Comparison of ENCODE assay signal across 8 cellular contexts in the genomic region with DNA sequence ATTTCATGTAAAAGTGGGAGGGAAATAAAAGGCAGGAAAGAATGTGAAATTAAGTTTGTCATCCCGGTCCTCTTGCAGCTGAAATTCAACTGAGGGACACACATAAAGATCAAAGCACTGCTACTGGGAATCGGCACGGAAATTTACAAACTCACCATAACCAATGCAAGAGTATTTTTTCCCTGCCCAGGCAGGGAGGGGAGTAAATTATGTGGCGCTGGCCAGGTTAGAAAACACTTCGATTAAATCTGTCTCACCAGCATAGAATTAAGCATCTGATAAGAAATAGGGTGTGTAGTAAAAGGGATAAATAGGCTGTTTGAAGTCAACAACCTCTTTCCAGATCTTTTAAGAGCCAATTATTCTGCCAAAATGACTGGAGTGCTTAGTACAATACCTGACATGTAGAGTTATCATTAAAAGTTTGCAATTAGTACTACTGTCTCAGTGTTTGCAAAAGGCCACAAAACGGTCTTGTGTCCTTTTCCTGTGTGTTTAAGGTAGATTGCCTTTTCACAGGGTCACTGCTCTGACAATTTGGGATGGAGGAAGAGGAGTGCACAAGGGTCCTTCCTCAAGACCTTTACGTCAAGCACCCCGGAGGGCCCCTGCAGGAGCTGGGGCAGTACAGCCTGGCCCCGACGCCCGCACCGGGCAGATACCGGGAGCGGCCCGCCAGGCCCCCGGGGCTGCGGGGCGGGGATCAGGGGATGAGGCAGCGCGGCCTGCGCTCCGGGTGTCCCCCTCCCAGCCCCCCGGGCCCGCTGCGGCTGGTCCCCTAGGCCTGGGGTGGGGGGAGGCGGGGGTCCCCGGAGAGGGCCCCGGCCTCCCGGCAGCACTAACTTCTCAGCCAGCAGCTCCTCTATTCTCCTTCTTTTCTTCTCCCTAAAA. TPM values are rescaled to one million over a fixed set of nuclear protein-coding genes. Genes with fewer than 3 reads are reported as not detected.
A peak's percentile ranks its signal among the peaks of the same experiment; 100 is the strongest.
DNase-seq lines count a peak whose midpoint lies in the region; ATAC-seq and TF ChIP-seq lines count a peak whose summit lies in the region.

No MANE protein-coding gene starts in this region.

- peak; percentile 30 for DNase-seq in GM12865 (ENCODE audit: low read depth)
- DNase-seq in activated CD4-positive, alpha-beta memory T cell treated with anti-CD3 and anti-CD28 coated beads for 36 hours, result peak; percentile 25
- peak in 1 of 2 donors; percentile 42 for DNase-seq in foreskin fibroblast
- no peak for DNase-seq in osteocyte (ENCODE audit: extremely low spot score, unreplicated experiment)
- no peak for DNase-seq in stimulated activated CD8-positive, alpha-beta memory T cell treated with anti-CD3 and anti-CD28 coated beads, Interleukin-4, amount 100 ng/mL, for 48 hours
- DNase-seq in NCI-H1048 (lab: John Stamatoyannopoulos, UW), result no peak

- TF ChIP-seq CTCF in GM12865 (IDR thresholded peaks at IDR 0.05; ENCODE audit: insufficient read depth, low read depth, low read length, missing control alignments) (no peak), foreskin fibroblast (IDR thresholded peaks at IDR 0.05; ENCODE audit: low read depth, low read length) (no peak), osteocyte (IDR thresholded peaks at IDR 0.05) (no peak)

- H3K27ac Mint-ChIP-seq in activated CD4-positive, alpha-beta memory T cell treated with anti-CD3 and anti-CD28 coated beads for 36 hours, result peak overlapping the region; percentile 75
- H3K27ac Mint-ChIP-seq in osteocyte (ENCODE audit: unreplicated experiment), result peak overlapping the region; percentile 51

- ATAC-seq in HG02981 (IDR thresholded peaks at IDR 0.05; ENCODE audit: unreplicated experiment) (peak; percentile 8), HG03196 (IDR thresholded peaks at IDR 0.05; ENCODE audit: unreplicated experiment) (no peak)

- POLR2A ChIA-PET in activated CD4-positive, alpha-beta memory T cell treated with anti-CD3 and anti-CD28 coated beads for 36 hours (lab: Charles Lee), result interaction anchor here (0.6 to 6.1 kb wide), 5 partner anchors 12 to 28 kb away, joined by 3 to 81 read pairs (median 7); a partner anchor contains a TSS

- H3K4me3 Mint-ChIP-seq in activated CD4-positive, alpha-beta memory T cell treated with anti-CD3 and anti-CD28 coated beads for 36 hours, result peak overlapping the region; percentile 78
- peak overlapping the region; percentile 80 for H3K4me3 Mint-ChIP-seq in osteocyte (ENCODE audit: unreplicated experiment)

- peaks cover 8% of the 10 kb centered on the region for H3K36me3 Mint-ChIP-seq in activated CD4-positive, alpha-beta memory T cell treated with anti-CD3 and anti-CD28 coated beads for 36 hours
- peaks cover 7% of the 10 kb centered on the region for H3K36me3 Mint-ChIP-seq in osteocyte (ENCODE audit: unreplicated experiment)

- no peaks in the 10 kb centered on the region for H3K9me3 Mint-ChIP-seq in activated CD4-positive, alpha-beta memory T cell treated with anti-CD3 and anti-CD28 coated beads for 36 hours
- H3K9me3 Mint-ChIP-seq in osteocyte (ENCODE audit: unreplicated experiment), result no peaks in the 10 kb centered on the region

- CTCF ChIA-PET in activated CD4-positive, alpha-beta memory T cell treated with anti-CD3 and anti-CD28 coated beads for 36 hours (lab: Charles Lee), result interaction anchor here (1.2 kb wide), 1 partner anchor 20 kb away, joined by 3 read pairs; no protein-coding TSS in a partner anchor

- intact Hi-C loops in activated CD4-positive, alpha-beta memory T cell treated with anti-CD3 and anti-CD28 coated beads for 36 hours (cut with micrococcal nuclease), result loop anchor here (1.0 to 5.0 kb wide), 3 partner anchors 14 to 1983 kb away; no protein-coding TSS in a partner anchor

- H3K27me3 Mint-ChIP-seq in activated CD4-positive, alpha-beta memory T cell treated with anti-CD3 and anti-CD28 coated beads for 36 hours, result no peaks in the 10 kb centered on the region
- no peaks in the 10 kb centered on the region for H3K27me3 Mint-ChIP-seq in osteocyte (ENCODE audit: unreplicated experiment)

- H3K4me3 ChIP-seq in GM12865 (ENCODE audit: low read depth, low read length) (peak overlapping the region; percentile 69), foreskin fibroblast (ENCODE audit: low read depth in 1 of 2, low read length in 2 of 2) (peak overlapping the region; percentile 57 to 79)

- H3K4me1 Mint-ChIP-seq in activated CD4-positive, alpha-beta memory T cell treated with anti-CD3 and anti-CD28 coated beads for 36 hours (ENCODE audit: low read depth), result peaks cover 60% of the 10 kb centered on the region
- H3K4me1 Mint-ChIP-seq in osteocyte (ENCODE audit: unreplicated experiment), result peaks cover 64% of the 10 kb centered on the region

RNA-seq across cellular contexts. Expression of a gene that starts 0.7 kb away (rescaled TPM):
- total RNA-seq in activated CD4-positive, alpha-beta memory T cell treated with anti-CD3 and anti-CD28 coated beads for 36 hours, result 10 to 100 TPM; 79.0 to 84.1 TPM
- 75.0 and 78.9 TPM in 2 replicates for total RNA-seq in osteocyte

RNA-seq across cellular contexts. Expression of a gene that starts 5.2 kb away (rescaled TPM):
- 10 to 100 TPM; 93.9 to 94.8 TPM for total RNA-seq in activated CD4-positive, alpha-beta memory T cell treated with anti-CD3 and anti-CD28 coated beads for 36 hours
- total RNA-seq in osteocyte, result 116 and 121 TPM in 2 replicates

RNA-seq across cellular contexts. Expression of a gene that starts 27.4 kb away (rescaled TPM):
- total RNA-seq in activated CD4-positive, alpha-beta memory T cell treated with anti-CD3 and anti-CD28 coated beads for 36 hours, result 10 to 100 TPM; 37.1 to 42.1 TPM
- 42.0 and 44.4 TPM in 2 replicates for total RNA-seq in osteocyte

RNA-seq across cellular contexts. Expression of a gene that starts 42.9 kb away (rescaled TPM):
- not detected for total RNA-seq in activated CD4-positive, alpha-beta memory T cell treated with anti-CD3 and anti-CD28 coated beads for 36 hours
- not detected in 2 replicates for total RNA-seq in osteocyte

Comparison
In these comparisons a context has a peak if more than half of its experiments do, and no peak if none do; other contexts are left out.
1. DNase-seq: peak in GM12865 (single experiment) and activated CD4-positive, alpha-beta memory T cell treated with anti-CD3 and anti-CD28 coated beads for 36 hours (single experiment); none in osteocyte (single experiment), stimulated activated CD8-positive, alpha-beta memory T cell treated with anti-CD3 and anti-CD28 coated beads, Interleukin-4, amount 100 ng/mL, for 48 hours (single experiment) and NCI-H1048 (single experiment).